Comparison of ENCODE assay signal across 25 cellular contexts in the genomic region with DNA sequence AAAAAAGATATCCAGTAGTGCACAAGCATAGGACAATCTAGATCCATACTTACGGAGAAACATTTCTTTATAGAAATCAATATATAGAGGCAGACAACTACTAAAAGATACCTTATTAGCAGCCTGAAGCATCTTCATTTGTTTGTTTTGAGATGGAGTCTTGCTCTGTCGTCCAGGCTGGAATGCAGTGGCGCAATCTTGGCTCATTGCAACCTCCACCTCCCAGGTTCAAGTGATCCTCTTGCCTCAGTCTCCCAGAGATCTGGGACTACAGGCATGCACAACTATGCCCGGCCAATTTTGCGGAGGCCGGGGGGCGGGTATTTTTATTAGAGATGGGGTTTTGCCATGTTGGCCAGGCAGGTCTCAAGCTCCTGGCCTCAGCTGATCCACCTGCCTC.
"Had no signal": no experiment of that assay in that cellular context is flagged by ENCODE, and none has a peak within 500 bp of the region (broad histone marks: within the 10 kb centered on the region; RNA-seq: fewer than 3 reads in every experiment).

No MANE protein-coding gene starts in this region.

- H3K27me3 ChIP-seq: pancreas, sigmoid colon, tibial nerve, vagina had no signal

- H3K4me1 ChIP-seq: pancreas, prostate gland, vagina had no signal

- H3K9me3 Mint-ChIP-seq: mesothelial cell of epicardium; naive B cell; natural killer cell; nephron progenitor cell; stimulated activated memory B cell treated with anti-CD40 and anti-IgM and Interleukin-4, amounts not matched to agents 10 μg/mL and 1 μg/mL and 100 μg/mL, for 72 hours; stimulated activated naive CD8-positive, alpha-beta T cell treated with anti-CD3 and anti-CD28 coated beads, Interleukin-15, amount 100 ng/mL, for 72 hours; type B pancreatic cell had no signal

- H3K36me3 Mint-ChIP-seq: mesothelial cell of epicardium; naive B cell; natural killer cell; stimulated activated memory B cell treated with anti-CD40 and anti-IgM and Interleukin-4, amounts not matched to agents 10 μg/mL and 1 μg/mL and 100 μg/mL, for 72 hours; type B pancreatic cell had no signal

- H3K4me3 ChIP-seq: lung, pancreas, prostate gland, sigmoid colon, smooth muscle cell, tibial nerve, vagina had no signal

- H3K9me3 ChIP-seq: pancreas, prostate gland, sigmoid colon, tibial nerve, vagina had no signal

- H3K36me3 ChIP-seq: pancreas, prostate gland, sigmoid colon, tibial nerve, vagina had no signal

- H3K27ac Mint-ChIP-seq: mesothelial cell of epicardium; naive B cell; natural killer cell; stimulated activated memory B cell treated with anti-CD40 and anti-IgM and Interleukin-4, amounts not matched to agents 10 μg/mL and 1 μg/mL and 100 μg/mL, for 72 hours; stimulated activated naive CD8-positive, alpha-beta T cell treated with anti-CD3 and anti-CD28 coated beads, Interleukin-15, amount 100 ng/mL, for 72 hours; type B pancreatic cell had no signal

- DNase-seq: hypothalamus; islet precursor cell; mesendoderm; naive B cell; natural killer cell; nephron progenitor cell; pancreas; posterior cingulate gyrus; sigmoid colon; stimulated activated CD4-positive, alpha-beta T cell treated with anti-CD3 and anti-CD28 coated beads, Interleukin-1b, Interleukin-23, amount 100 ng/mL, for 48 hours; stimulated activated CD4-positive, alpha-beta T cell treated with anti-CD3 and anti-CD28 coated beads, Interleukin-2, amount 100 ng/mL, for 48 hours; stimulated activated CD4-positive, alpha-beta T cell treated with anti-CD3 and anti-CD28 coated beads, Interleukin-4, amount 100 ng/mL, for 4 hours; stimulated activated CD8-positive, alpha-beta memory T cell treated with anti-CD3 and anti-CD28 coated beads, Interleukin-4, amount 100 ng/mL, for 48 hours; stimulated activated naive CD4-positive, alpha-beta T cell treated with Interleukin-2 at 50 U/mL for 16 hours; stimulated activated naive CD8-positive, alpha-beta T cell treated with anti-CD3 and anti-CD28 coated beads, Interleukin-15, amount 100 ng/mL, for 72 hours; substantia nigra had no signal

- H3K4me3 Mint-ChIP-seq: mesothelial cell of epicardium; naive B cell; natural killer cell; nephron progenitor cell; stimulated activated memory B cell treated with anti-CD40 and anti-IgM and Interleukin-4, amounts not matched to agents 10 μg/mL and 1 μg/mL and 100 μg/mL, for 72 hours; stimulated activated naive CD8-positive, alpha-beta T cell treated with anti-CD3 and anti-CD28 coated beads, Interleukin-15, amount 100 ng/mL, for 72 hours; type B pancreatic cell had no signal

- H3K27ac ChIP-seq: pancreas, prostate gland, vagina had no signal

- H3K27me3 Mint-ChIP-seq: naive B cell; stimulated activated memory B cell treated with anti-CD40 and anti-IgM and Interleukin-4, amounts not matched to agents 10 μg/mL and 1 μg/mL and 100 μg/mL, for 72 hours; stimulated activated naive CD8-positive, alpha-beta T cell treated with anti-CD3 and anti-CD28 coated beads, Interleukin-15, amount 100 ng/mL, for 72 hours; type B pancreatic cell had no signal

- H3K4me1 Mint-ChIP-seq: mesothelial cell of epicardium; naive B cell; natural killer cell; stimulated activated memory B cell treated with anti-CD40 and anti-IgM and Interleukin-4, amounts not matched to agents 10 μg/mL and 1 μg/mL and 100 μg/mL, for 72 hours; stimulated activated naive CD8-positive, alpha-beta T cell treated with anti-CD3 and anti-CD28 coated beads, Interleukin-15, amount 100 ng/mL, for 72 hours had no signal

- ATAC-seq: left lobe of liver; natural killer cell; pancreas; stimulated activated memory B cell treated with anti-CD40 and anti-IgM and Interleukin-4, amounts not matched to agents 10 μg/mL and 1 μg/mL and 100 μg/mL, for 72 hours; stimulated activated naive CD8-positive, alpha-beta T cell treated with anti-CD3 and anti-CD28 coated beads, Interleukin-15, amount 100 ng/mL, for 72 hours had no signal
